Comparison of ENCODE assay signal across 8 cellular contexts in genomic region chr1:92951141-92951582, GRCh38. TPM values are rescaled to one million over a fixed set of nuclear protein-coding genes. Genes with fewer than 3 reads are reported as not detected.
DNase-seq lines count a peak whose midpoint lies in the region; ATAC-seq, FAIRE-seq and TF ChIP-seq lines count a peak whose summit lies in the region.

No MANE protein-coding gene starts in this region.

- peaks cover 3% of the 10 kb centered on the region for H3K36me3 ChIP-seq in OCI-LY3 (replicated peaks; ENCODE audit: low read depth, low read length)
- H3K36me3 ChIP-seq in subcutaneous abdominal adipose tissue (ENCODE audit: control insufficient read depth in 5 of 5, insufficient read depth in 5 of 5, low read length in 5 of 5): no peaks in the 10 kb centered on the region
- H3K36me3 ChIP-seq in testis (ENCODE audit: low read depth, missing control alignments): no peaks in the 10 kb centered on the region

- peak; percentile 25; the same call in 1 of the 2 replicates for TF ChIP-seq CTCF in AG10803 (conservative IDR thresholded peaks at IDR 0.05; ENCODE audit: low read length)
- TF ChIP-seq CTCF in OCI-LY3 (IDR thresholded peaks at IDR 0.05; ENCODE audit: low read depth, low read length): no peak
- no peak for TF ChIP-seq CTCF in testis (IDR thresholded peaks at IDR 0.05)

- peak overlapping the region; percentile 22; the same call in 1 of the 2 replicates for H3K9ac ChIP-seq in OCI-LY3 (ENCODE audit: low read length)
- peak overlapping the region in 1 of 5 donors; percentile 25 for H3K9ac ChIP-seq in subcutaneous abdominal adipose tissue (ENCODE audit: low read length in 5 of 5)

- H3K4me3 ChIP-seq in AG10803 (ENCODE audit: low read length) (0 out of 2 replicates have a peak overlapping the region, but pooled peaks have one; percentile 4), OCI-LY3 (ENCODE audit: low read length) (peak overlapping the region; percentile 38; the same call in 1 of the 2 replicates), subcutaneous abdominal adipose tissue (ENCODE audit: low read depth in 1 of 5, low read length in 5 of 5) (peak overlapping the region in 1 of 5 donors; percentile 22), testis (no peak overlapping the region)

- H3K79me2 ChIP-seq in OCI-LY3 (ENCODE audit: low read length): peaks cover 86% of the 10 kb centered on the region

- no peaks in the 10 kb centered on the region for H3K9me3 ChIP-seq in OCI-LY3 (ENCODE audit: insufficient read depth, low read length)
- H3K9me3 ChIP-seq in subcutaneous abdominal adipose tissue (ENCODE audit: control insufficient read depth in 5 of 5, low read length in 5 of 5): peaks cover 0 to 4% (median 0%) of the 10 kb centered on the region in 5 donors
- no peaks in the 10 kb centered on the region for H3K9me3 ChIP-seq in testis

- H2AFZ ChIP-seq in OCI-LY3 (ENCODE audit: low read depth, low read length): no peak overlapping the region

- 76 to 80% methylated on average over 4 of the region's 4 CpGs for WGBS in testis, 2 donors

- no peak for TF ChIP-seq POLR2A in testis (IDR thresholded peaks at IDR 0.05)

- H4K20me1 ChIP-seq in OCI-LY3 (ENCODE audit: insufficient read depth, low read length): peaks cover 64% of the 10 kb centered on the region

- peak overlapping the region; percentile 63 for H3K4me2 ChIP-seq in OCI-LY3 (ENCODE audit: low read length)

- H3K27me3 ChIP-seq in OCI-LY3 (ENCODE audit: low read depth, low read length) (no peaks in the 10 kb centered on the region), subcutaneous abdominal adipose tissue (ENCODE audit: control insufficient read depth in 5 of 5, insufficient read depth in 4 of 5, low read length in 5 of 5) (no peaks in the 10 kb centered on the region), testis (no peaks in the 10 kb centered on the region)

- H3K4me1 ChIP-seq in OCI-LY3 (ENCODE audit: low read length): peaks cover 55% of the 10 kb centered on the region
- peaks cover 0 to 13% (median 11%) of the 10 kb centered on the region in 5 donors for H3K4me1 ChIP-seq in subcutaneous abdominal adipose tissue (ENCODE audit: control insufficient read depth in 5 of 5, insufficient read depth in 5 of 5, low read length in 5 of 5)
- H3K4me1 ChIP-seq in testis: peaks cover 6% of the 10 kb centered on the region

- intact Hi-C loops in testis (cut with DNase I; ENCODE audit: low total_unique reads): no loop called here

- H3K27ac ChIP-seq in OCI-LY3 (ENCODE audit: low read length) (peak overlapping the region; percentile 49), subcutaneous abdominal adipose tissue (ENCODE audit: low read depth, low read length) (peak overlapping the region; percentile 4), testis (no peak overlapping the region)

- peak; percentile 95 for FAIRE-seq in GM18507 (lab: Jason Lieb, UNC)

- ATAC-seq in HG02884 (IDR thresholded peaks at IDR 0.05; ENCODE audit: unreplicated experiment): peak; percentile 70
- peak; percentile 57 for ATAC-seq in esophagus mucosa

- DNase-seq in AG10803 (ENCODE audit: low read depth): peak; percentile 88
- no peak for DNase-seq in GM18507 (ENCODE audit: extremely low spot score, insufficient read length, low read depth)
- DNase-seq in testis: no peak
- no peak for DNase-seq in activated CD4-positive, CD25-positive, alpha-beta regulatory T cell treated with anti-CD3 and anti-CD28 coated beads, Interleukin-2, amount 50 U/mL, for 72 hours

RNA-seq across cellular contexts. Expression of gene DIPK1A, which starts 10.1 kb away (rescaled TPM):
- 2.8 TPM for total RNA-seq in esophagus mucosa
- 10 to 100 TPM; 21.4 to 25.4 TPM for total RNA-seq in testis
- polyA plus RNA-seq in testis (ENCODE audit: insufficient read depth, low read depth, low replicate concordance): 14.7 TPM

Comparison
In these comparisons a context has a peak if more than half of its experiments do, and no peak if none do; other contexts are left out.
1. H3K4me3 ChIP-seq: peak in AG10803 (single experiment) and OCI-LY3 (single experiment); none in testis (0 of 2).
2. H3K27ac ChIP-seq: peak in OCI-LY3 (single experiment) and subcutaneous abdominal adipose tissue (single experiment); none in testis (0 of 2).